21 cellular contexts compared by ENCODE assay signal in genomic region chr10:110824152-110824441, GRCh38. TPM values are rescaled to one million over a fixed set of nuclear protein-coding genes. Genes with fewer than 3 reads are reported as not detected.
DNase-seq lines count a peak whose midpoint lies in the region; ATAC-seq and TF ChIP-seq lines count a peak whose summit lies in the region.
"Had no signal": no experiment of that assay in that cellular context is flagged by ENCODE, and none has a peak within 500 bp of the region (broad histone marks: within the 10 kb centered on the region; RNA-seq: fewer than 3 reads in every experiment).

No MANE protein-coding gene starts in this region.

- H4K91ac ChIP-seq in neuronal stem cell (ENCODE audit: low read depth, low read length, poor library complexity): no peak overlapping the region

- no peaks in the 10 kb centered on the region for H3K9me3 Mint-ChIP-seq in Caco-2 (ENCODE audit: unreplicated experiment)
- H3K9me3 Mint-ChIP-seq: dendritic cell treated with granulocyte-macrophage colony-stimulating factor and Interleukin-4, amounts not matched to agents 40 ng/mL and 50 ng/mL, for 4 days had no signal

- H3K4me3 ChIP-seq in ascending aorta: no peak overlapping the region
- H3K4me3 ChIP-seq in neuronal stem cell (ENCODE audit: low read length in 2 of 2): no peak overlapping the region
- H3K4me3 ChIP-seq in thoracic aorta: no peak overlapping the region
- H3K4me3 ChIP-seq in Caco-2 (ENCODE audit: low read depth, low read length): no peak overlapping the region
- H3K4me3 ChIP-seq: K562, upper lobe of left lung had no signal

- H3K4me1 Mint-ChIP-seq in Caco-2 (ENCODE audit: low read depth, unreplicated experiment): peaks cover 7% of the 10 kb centered on the region

- no peak overlapping the region for H3K18ac ChIP-seq in neuronal stem cell (ENCODE audit: low read length)

- H3K27me3 ChIP-seq in ascending aorta: no peaks in the 10 kb centered on the region
- no peaks in the 10 kb centered on the region for H3K27me3 ChIP-seq in neuronal stem cell (ENCODE audit: control insufficient read depth in 3 of 3, insufficient read depth in 3 of 3, low read depth in 1 of 3, low read length in 3 of 3)
- H3K27me3 ChIP-seq in thoracic aorta (replicated peaks; ENCODE audit: insufficient read depth): no peaks in the 10 kb centered on the region
- no peaks in the 10 kb centered on the region for H3K27me3 ChIP-seq in Caco-2 (replicated peaks; ENCODE audit: control insufficient read depth, insufficient read depth, low read length)
- H3K27me3 ChIP-seq: upper lobe of left lung had no signal

- no CpG with 5 or more reads among the region's 1 CpG for WGBS in neuronal stem cell (ENCODE audit: extremely low coverage in 2 of 2, insufficient read length in 2 of 2, insufficient replicate concordance in 1 of 2), 2 donors

- peak overlapping the region; percentile 9 for H2AK5ac ChIP-seq in neuronal stem cell (ENCODE audit: low read depth, low read length)

- intact Hi-C loops in ascending aorta (cut with DNase I) (no loop called here), Caco-2 (cut with micrococcal nuclease; ENCODE audit: unreplicated experiment) (no loop called here)

- H3K9ac ChIP-seq in neuronal stem cell (ENCODE audit: low read depth, low read length, poor library complexity): no peak overlapping the region

- no peak overlapping the region for H3K27ac Mint-ChIP-seq in Caco-2 (ENCODE audit: unreplicated experiment)
- H3K27ac Mint-ChIP-seq: dendritic cell treated with granulocyte-macrophage colony-stimulating factor and Interleukin-4, amounts not matched to agents 40 ng/mL and 50 ng/mL, for 4 days had no signal

- H3K14ac ChIP-seq in neuronal stem cell (ENCODE audit: low read length): no peak overlapping the region

- no peak overlapping the region for H2AFZ ChIP-seq in neuronal stem cell (ENCODE audit: low read length)

- H3K4me1 ChIP-seq in ascending aorta: peaks cover 32 to 64% of the 10 kb centered on the region in 2 donors
- H3K4me1 ChIP-seq in neuronal stem cell (ENCODE audit: control insufficient read depth in 2 of 2, insufficient read depth in 1 of 2, low read depth in 1 of 2, low read length in 2 of 2): peaks cover 39 to 41% of the 10 kb centered on the region in 2 donors
- peaks cover 46 to 73% of the 10 kb centered on the region in 2 donors for H3K4me1 ChIP-seq in thoracic aorta (ENCODE audit: control insufficient read depth in 1 of 2, low read depth in 2 of 2)
- 0 out of 2 replicates have a peak, but pooled peaks cover under 1% of the 10 kb centered on the region for H3K4me1 ChIP-seq in Caco-2

- DNase-seq in ascending aorta (ENCODE audit: low spot score in 2 of 2): no peak
- DNase-seq in neuronal stem cell (ENCODE audit: low spot score): no peak
- no peak for DNase-seq in thoracic aorta (ENCODE audit: low spot score)
- no peak for DNase-seq in NCI-H2081 treated with DMSO at 0.1 percent for 48 hours (lab: John Stamatoyannopoulos, UW)
- DNase-seq in Caco-2: no peak
- DNase-seq in central memory CD4-positive, alpha-beta T cell: no peak
- DNase-seq: activated naive CD4-positive, alpha-beta T cell treated with anti-CD3 and anti-CD28 coated beads, Interleukin-2, amount 50 U/mL, for 16 hours; activated T-cell treated with anti-CD3 and anti-CD28 coated beads, Interleukin-2, amount 50 U/mL, for 48 hours; Calu3; EL; head of caudate nucleus; MV-4-11; NCI-H187 treated with DMSO at 0.1 percent for 48 hours; NCI-H446 treated with DMSO at 0.1 percent for 48 hours; stimulated activated CD4-positive, alpha-beta T cell treated with anti-CD3 and anti-CD28 coated beads, Interleukin-12 subunit alpha, Interleukin-12 subunit beta, amount 100 ng/mL, for 4 hours; upper lobe of left lung had no signal

- ATAC-seq in esophagus mucosa (peak; percentile 46), thoracic aorta (ENCODE audit: insufficient number of reproducible peaks, low FRiP score, low read depth) (no peak), HG02885 (IDR thresholded peaks at IDR 0.05; ENCODE audit: poor library complexity, unreplicated experiment) (no peak)
- ATAC-seq: activated CD4-positive, CD25-positive, alpha-beta regulatory T cell treated with anti-CD3 and anti-CD28 coated beads, Interleukin-2, amount 50 U/mL, for 24 hours; K562 had no signal

- no peak overlapping the region for H2BK12ac ChIP-seq in neuronal stem cell (ENCODE audit: low read length)

- no peak overlapping the region for H2BK120ac ChIP-seq in neuronal stem cell (ENCODE audit: low read depth, low read length)

- POLR2A ChIA-PET in Caco-2 (lab: Charles Lee): no interaction called here

- no peaks in the 10 kb centered on the region for H3K36me3 Mint-ChIP-seq in Caco-2 (ENCODE audit: insufficient read depth, unreplicated experiment)

- no peak overlapping the region for H2BK15ac ChIP-seq in neuronal stem cell (ENCODE audit: low read length)

- H3K9me3 ChIP-seq in ascending aorta (no peaks in the 10 kb centered on the region), neuronal stem cell (replicated peaks in 1 of 2; ENCODE audit: control insufficient read depth in 2 of 2, insufficient read depth in 1 of 2, low read depth in 1 of 2, low read length in 2 of 2) (no peaks in the 10 kb centered on the region), thoracic aorta (no peaks in the 10 kb centered on the region), Caco-2 (no peaks in the 10 kb centered on the region)
- H3K9me3 ChIP-seq: upper lobe of left lung had no signal

- no peak for TF ChIP-seq CTCF in ascending aorta (IDR thresholded peaks at IDR 0.05)
- TF ChIP-seq CTCF in thoracic aorta (IDR thresholded peaks at IDR 0.05): no peak
- no peak for TF ChIP-seq CTCF in Caco-2 (IDR thresholded peaks at IDR 0.05; ENCODE audit: insufficient read depth in 1 of 2, low read depth in 1 of 2, low read length in 1 of 2, severe bottlenecking in 1 of 2, unreplicated experiment in 1 of 2)

- H3K79me1 ChIP-seq in neuronal stem cell (ENCODE audit: low read depth, low read length): no peaks in the 10 kb centered on the region

- CTCF ChIA-PET in Caco-2 (lab: Charles Lee): no interaction called here

- no peaks in the 10 kb centered on the region for H3K27me3 Mint-ChIP-seq in Caco-2 (ENCODE audit: insufficient read depth, unreplicated experiment)
- H3K27me3 Mint-ChIP-seq: dendritic cell treated with granulocyte-macrophage colony-stimulating factor and Interleukin-4, amounts not matched to agents 40 ng/mL and 50 ng/mL, for 4 days had no signal

- no peak overlapping the region for H4K8ac ChIP-seq in neuronal stem cell (ENCODE audit: low read depth, low read length)

- H3K27ac ChIP-seq in ascending aorta: peak overlapping the region; percentile 86 to 91
- H3K27ac ChIP-seq in neuronal stem cell (replicated peaks; ENCODE audit: low read length): peak overlapping the region; percentile 89
- H3K27ac ChIP-seq in thoracic aorta: peak overlapping the region; percentile 82 to 94

- no peak overlapping the region for H3K4me3 Mint-ChIP-seq in Caco-2 (ENCODE audit: unreplicated experiment)
- H3K4me3 Mint-ChIP-seq: dendritic cell treated with granulocyte-macrophage colony-stimulating factor and Interleukin-4, amounts not matched to agents 40 ng/mL and 50 ng/mL, for 4 days had no signal

- H3K4me2 ChIP-seq in neuronal stem cell (ENCODE audit: insufficient read depth, low read length, poor library complexity, severe bottlenecking): no peak overlapping the region

- H3K36me3 ChIP-seq in ascending aorta: no peaks in the 10 kb centered on the region
- H3K36me3 ChIP-seq in neuronal stem cell (replicated peaks in 1 of 2; ENCODE audit: control insufficient read depth in 2 of 2, insufficient read depth in 2 of 2, low read length in 2 of 2): no peaks in the 10 kb centered on the region
- H3K36me3 ChIP-seq in thoracic aorta: peaks cover 2% of the 10 kb centered on the region
- no peaks in the 10 kb centered on the region for H3K36me3 ChIP-seq in Caco-2 (ENCODE audit: control insufficient read depth, insufficient read depth, low read length)
- H3K36me3 ChIP-seq: upper lobe of left lung had no signal

- no peak overlapping the region for H3K4ac ChIP-seq in neuronal stem cell (ENCODE audit: low read length)

- H2BK5ac ChIP-seq in neuronal stem cell (ENCODE audit: low read length): no peak overlapping the region

- no peak overlapping the region for H3K23ac ChIP-seq in neuronal stem cell (ENCODE audit: low read depth, low read length, poor library complexity)

- BruUV-seq in Caco-2 (replicated peaks; lab: Mats Ljungman, UMichigan): no TSS peak

RNA-seq across cellular contexts. Expression of gene PDCD4, which starts 47.6 kb away (rescaled TPM):
- 10.3 TPM for total RNA-seq in ascending aorta
- 144 TPM for total RNA-seq in esophagus mucosa
- polyA plus RNA-seq in neuronal stem cell (2013, experiment 1 of 2): 86.5 TPM
- polyA plus RNA-seq in neuronal stem cell (2013, experiment 2 of 2): 87.2 TPM
- 10 to 100 TPM; 53.5 to 91.3 TPM for total RNA-seq in thoracic aorta
- total RNA-seq in Caco-2 (2022): 65.5 and 66.1 TPM in 2 replicates
